Comparison of ENCODE assay signal across 1 cellular context in the genomic region with DNA sequence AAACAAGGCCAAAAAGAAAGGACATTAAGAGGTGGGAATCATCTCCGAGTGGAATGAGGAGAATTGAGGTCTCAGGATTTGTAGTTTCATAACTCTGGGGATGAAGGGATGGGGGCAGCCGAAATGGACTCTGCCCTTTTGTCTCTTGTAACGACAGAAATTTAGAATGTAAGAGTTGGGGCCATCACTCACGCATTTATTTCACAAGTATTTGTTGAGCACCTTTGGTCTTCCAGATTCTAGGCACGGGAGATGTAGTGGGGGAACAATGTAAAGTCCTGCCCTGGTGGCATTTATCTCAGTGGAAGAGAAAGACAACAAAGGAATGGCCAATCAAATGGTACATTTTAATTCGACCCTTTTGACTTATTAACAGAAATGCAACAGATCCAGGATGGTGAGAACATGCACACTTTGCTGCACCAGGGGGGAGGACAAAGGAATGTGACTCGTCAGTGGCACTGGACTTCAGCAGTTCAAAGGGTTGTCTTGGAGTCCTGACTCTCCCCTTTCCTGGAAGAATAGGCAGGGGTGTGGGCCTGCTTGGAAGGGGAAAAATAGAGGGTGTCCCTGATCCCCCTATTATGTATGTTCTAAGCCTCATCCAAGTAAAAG.
TF ChIP-seq lines count a peak whose summit lies in the region.

No MANE protein-coding gene starts in this region.

TF ChIP-seq in GM23338, 12 proteins besides CTCF, POLR2A, EP300 and RAD21 (continued from another document):
- TF ChIP-seq, protein P1, sequence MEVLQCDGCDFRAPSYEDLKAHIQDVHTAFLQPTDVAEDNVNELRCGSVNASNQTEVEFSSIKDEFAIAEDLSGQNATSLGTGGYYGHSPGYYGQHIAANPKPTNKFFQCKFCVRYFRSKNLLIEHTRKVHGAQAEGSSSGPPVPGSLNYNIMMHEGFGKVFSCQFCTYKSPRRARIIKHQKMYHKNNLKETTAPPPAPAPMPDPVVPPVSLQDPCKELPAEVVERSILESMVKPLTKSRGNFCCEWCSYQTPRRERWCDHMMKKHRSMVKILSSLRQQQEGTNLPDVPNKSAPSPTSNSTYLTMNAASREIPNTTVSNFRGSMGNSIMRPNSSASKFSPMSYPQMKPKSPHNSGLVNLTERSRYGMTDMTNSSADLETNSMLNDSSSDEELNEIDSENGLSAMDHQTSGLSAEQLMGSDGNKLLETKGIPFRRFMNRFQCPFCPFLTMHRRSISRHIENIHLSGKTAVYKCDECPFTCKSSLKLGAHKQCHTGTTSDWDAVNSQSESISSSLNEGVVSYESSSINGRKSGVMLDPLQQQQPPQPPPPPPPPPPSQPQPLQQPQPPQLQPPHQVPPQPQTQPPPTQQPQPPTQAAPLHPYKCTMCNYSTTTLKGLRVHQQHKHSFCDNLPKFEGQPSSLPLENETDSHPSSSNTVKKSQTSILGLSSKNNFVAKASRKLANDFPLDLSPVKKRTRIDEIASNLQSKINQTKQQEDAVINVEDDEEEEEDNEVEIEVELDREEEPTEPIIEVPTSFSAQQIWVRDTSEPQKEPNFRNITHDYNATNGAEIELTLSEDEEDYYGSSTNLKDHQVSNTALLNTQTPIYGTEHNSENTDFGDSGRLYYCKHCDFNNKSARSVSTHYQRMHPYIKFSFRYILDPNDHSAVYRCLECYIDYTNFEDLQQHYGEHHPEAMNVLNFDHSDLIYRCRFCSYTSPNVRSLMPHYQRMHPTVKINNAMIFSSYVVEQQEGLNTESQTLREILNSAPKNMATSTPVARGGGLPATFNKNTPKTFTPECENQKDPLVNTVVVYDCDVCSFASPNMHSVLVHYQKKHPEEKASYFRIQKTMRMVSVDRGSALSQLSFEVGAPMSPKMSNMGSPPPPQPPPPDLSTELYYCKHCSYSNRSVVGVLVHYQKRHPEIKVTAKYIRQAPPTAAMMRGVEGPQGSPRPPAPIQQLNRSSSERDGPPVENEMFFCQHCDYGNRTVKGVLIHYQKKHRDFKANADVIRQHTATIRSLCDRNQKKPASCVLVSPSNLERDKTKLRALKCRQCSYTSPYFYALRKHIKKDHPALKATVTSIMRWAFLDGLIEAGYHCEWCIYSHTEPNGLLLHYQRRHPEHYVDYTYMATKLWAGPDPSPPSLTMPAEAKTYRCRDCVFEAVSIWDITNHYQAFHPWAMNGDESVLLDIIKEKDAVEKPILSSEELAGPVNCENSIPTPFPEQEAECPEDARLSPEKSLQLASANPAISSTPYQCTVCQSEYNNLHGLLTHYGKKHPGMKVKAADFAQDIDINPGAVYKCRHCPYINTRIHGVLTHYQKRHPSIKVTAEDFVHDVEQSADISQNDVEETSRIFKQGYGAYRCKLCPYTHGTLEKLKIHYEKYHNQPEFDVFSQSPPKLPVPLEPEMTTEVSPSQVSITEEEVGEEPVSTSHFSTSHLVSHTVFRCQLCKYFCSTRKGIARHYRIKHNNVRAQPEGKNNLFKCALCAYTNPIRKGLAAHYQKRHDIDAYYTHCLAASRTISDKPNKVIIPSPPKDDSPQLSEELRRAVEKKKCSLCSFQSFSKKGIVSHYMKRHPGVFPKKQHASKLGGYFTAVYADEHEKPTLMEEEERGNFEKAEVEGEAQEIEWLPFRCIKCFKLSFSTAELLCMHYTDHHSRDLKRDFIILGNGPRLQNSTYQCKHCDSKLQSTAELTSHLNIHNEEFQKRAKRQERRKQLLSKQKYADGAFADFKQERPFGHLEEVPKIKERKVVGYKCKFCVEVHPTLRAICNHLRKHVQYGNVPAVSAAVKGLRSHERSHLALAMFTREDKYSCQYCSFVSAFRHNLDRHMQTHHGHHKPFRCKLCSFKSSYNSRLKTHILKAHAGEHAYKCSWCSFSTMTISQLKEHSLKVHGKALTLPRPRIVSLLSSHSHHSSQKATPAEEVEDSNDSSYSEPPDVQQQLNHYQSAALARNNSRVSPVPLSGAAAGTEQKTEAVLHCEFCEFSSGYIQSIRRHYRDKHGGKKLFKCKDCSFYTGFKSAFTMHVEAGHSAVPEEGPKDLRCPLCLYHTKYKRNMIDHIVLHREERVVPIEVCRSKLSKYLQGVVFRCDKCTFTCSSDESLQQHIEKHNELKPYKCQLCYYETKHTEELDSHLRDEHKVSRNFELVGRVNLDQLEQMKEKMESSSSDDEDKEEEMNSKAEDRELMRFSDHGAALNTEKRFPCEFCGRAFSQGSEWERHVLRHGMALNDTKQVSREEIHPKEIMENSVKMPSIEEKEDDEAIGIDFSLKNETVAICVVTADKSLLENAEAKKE (CRISPR knock-in tag; IDR thresholded peaks at IDR 0.05) = no peak
- TF ChIP-seq, protein P2, sequence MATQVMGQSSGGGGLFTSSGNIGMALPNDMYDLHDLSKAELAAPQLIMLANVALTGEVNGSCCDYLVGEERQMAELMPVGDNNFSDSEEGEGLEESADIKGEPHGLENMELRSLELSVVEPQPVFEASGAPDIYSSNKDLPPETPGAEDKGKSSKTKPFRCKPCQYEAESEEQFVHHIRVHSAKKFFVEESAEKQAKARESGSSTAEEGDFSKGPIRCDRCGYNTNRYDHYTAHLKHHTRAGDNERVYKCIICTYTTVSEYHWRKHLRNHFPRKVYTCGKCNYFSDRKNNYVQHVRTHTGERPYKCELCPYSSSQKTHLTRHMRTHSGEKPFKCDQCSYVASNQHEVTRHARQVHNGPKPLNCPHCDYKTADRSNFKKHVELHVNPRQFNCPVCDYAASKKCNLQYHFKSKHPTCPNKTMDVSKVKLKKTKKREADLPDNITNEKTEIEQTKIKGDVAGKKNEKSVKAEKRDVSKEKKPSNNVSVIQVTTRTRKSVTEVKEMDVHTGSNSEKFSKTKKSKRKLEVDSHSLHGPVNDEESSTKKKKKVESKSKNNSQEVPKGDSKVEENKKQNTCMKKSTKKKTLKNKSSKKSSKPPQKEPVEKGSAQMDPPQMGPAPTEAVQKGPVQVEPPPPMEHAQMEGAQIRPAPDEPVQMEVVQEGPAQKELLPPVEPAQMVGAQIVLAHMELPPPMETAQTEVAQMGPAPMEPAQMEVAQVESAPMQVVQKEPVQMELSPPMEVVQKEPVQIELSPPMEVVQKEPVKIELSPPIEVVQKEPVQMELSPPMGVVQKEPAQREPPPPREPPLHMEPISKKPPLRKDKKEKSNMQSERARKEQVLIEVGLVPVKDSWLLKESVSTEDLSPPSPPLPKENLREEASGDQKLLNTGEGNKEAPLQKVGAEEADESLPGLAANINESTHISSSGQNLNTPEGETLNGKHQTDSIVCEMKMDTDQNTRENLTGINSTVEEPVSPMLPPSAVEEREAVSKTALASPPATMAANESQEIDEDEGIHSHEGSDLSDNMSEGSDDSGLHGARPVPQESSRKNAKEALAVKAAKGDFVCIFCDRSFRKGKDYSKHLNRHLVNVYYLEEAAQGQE (IDR thresholded peaks at IDR 0.05; ENCODE audit: unreplicated experiment) = no peak
- TF ChIP-seq EZH2phosphoT487 (IDR thresholded peaks at IDR 0.05; ENCODE audit: unreplicated experiment) (no peak), NANOG (IDR thresholded peaks at IDR 0.05; ENCODE audit: borderline replicate concordance) (no peak), ETS1 (IDR thresholded peaks at IDR 0.05) (no peak), ZNF114 (CRISPR knock-in tag; IDR thresholded peaks at IDR 0.05) (no peak), ZNF331 (CRISPR knock-in tag; IDR thresholded peaks at IDR 0.05; ENCODE audit: low read depth) (no peak), JUNB (IDR thresholded peaks at IDR 0.05; ENCODE audit: unreplicated experiment) (no peak)
